ENCODE assay signal across 1 cellular context in the genomic region with DNA sequence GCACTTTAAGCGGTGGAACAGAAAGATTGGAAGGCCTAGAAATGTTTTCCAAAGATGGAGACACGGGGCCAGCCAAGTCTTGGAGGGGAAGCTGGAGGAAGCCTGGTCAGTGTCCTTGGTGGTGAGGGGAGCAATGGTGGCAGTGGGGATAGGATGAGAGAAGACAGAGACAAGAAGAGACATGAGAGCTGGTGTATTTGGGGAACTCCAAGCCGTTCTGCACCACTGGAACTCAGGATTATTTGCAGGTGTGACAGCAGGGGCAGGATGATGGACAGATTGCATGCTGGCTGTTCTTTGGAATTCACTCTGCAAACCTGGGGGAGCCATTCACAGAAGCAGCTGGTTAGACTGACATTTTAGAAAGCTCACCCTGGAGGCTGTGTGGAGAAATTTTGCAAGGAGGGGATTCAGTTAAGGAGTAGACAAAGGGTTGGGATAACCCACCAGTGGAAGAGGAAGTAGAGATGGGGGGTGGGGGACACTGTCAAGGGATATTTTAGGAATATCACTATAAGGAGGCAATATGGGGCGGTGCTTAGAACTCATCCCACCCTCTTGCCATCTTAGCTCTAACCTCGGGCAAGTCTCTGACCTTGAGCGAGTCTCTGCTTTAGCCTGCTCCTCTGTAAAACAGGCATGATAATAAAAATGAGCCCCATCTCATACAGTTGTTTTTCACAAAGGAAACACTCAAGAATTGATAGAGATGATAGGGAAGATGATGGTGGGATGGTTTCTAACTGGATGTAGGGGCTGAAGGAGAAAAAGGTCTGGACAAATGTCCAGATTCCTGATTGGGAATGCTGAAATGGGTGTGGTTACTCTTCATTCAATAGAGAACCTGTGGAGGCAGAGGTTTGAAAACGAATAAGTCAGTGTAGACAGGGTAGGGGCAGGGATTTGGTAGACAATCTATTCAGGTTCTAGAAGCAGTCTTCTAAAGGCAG.
TF ChIP-seq lines count a peak whose summit lies in the region.

No MANE protein-coding gene starts in this region.

TF ChIP-seq in H1, 55 proteins besides CTCF, POLR2A, EP300 and RAD21:
- TF ChIP-seq CBX8 (IDR thresholded peaks at IDR 0.05; ENCODE audit: borderline replicate concordance, low read depth, low read length), result no peak
- no peak for TF ChIP-seq TCF12 (IDR thresholded peaks at IDR 0.05; ENCODE audit: low read depth, low read length)
- TF ChIP-seq, protein P1, sequence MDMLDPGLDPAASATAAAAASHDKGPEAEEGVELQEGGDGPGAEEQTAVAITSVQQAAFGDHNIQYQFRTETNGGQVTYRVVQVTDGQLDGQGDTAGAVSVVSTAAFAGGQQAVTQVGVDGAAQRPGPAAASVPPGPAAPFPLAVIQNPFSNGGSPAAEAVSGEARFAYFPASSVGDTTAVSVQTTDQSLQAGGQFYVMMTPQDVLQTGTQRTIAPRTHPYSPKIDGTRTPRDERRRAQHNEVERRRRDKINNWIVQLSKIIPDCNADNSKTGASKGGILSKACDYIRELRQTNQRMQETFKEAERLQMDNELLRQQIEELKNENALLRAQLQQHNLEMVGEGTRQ (IDR thresholded peaks at IDR 0.05; ENCODE audit: low read length), result no peak
- TF ChIP-seq BRCA1 (IDR thresholded peaks at IDR 0.05; ENCODE audit: low read depth, low read length), result no peak
- no peak for TF ChIP-seq SP2 (IDR thresholded peaks at IDR 0.05; ENCODE audit: low read length)
- no peak for TF ChIP-seq SP1 (IDR thresholded peaks at IDR 0.05; ENCODE audit: low read depth, low read length)
- TF ChIP-seq YY1 (IDR thresholded peaks at IDR 0.05; ENCODE audit: low read depth, low read length), result no peak
- TF ChIP-seq ASH2L (IDR thresholded peaks at IDR 0.05; ENCODE audit: low read length), result no peak
- TF ChIP-seq ZNF274 (IDR thresholded peaks at IDR 0.05; ENCODE audit: borderline replicate concordance, extremely low read depth, low read length), result no peak
- no peak for TF ChIP-seq KDM1A (IDR thresholded peaks at IDR 0.05; ENCODE audit: borderline replicate concordance, low read length)
- TF ChIP-seq SP4 (IDR thresholded peaks at IDR 0.05; ENCODE audit: low read length), result no peak
